In genomic region chr12:2336409-2336829, GRCh38 we compare ENCODE assay signal across 8 cellular contexts.
DNase-seq lines count a peak whose midpoint lies in the region; ATAC-seq, FAIRE-seq and TF ChIP-seq lines count a peak whose summit lies in the region.

No MANE protein-coding gene starts in this region.

- no peaks in the 10 kb centered on the region for H3K4me1 Mint-ChIP-seq in T-cell

- H2AFZ ChIP-seq in mammary epithelial cell (ENCODE audit: low read depth, low read length) = peak overlapping the region; percentile 89

- H3K4me2 ChIP-seq in mammary epithelial cell (ENCODE audit: insufficient read depth, low read depth, low read length) = peak overlapping the region; percentile 50

- no peaks in the 10 kb centered on the region for H3K27me3 ChIP-seq in mammary epithelial cell (ENCODE audit: insufficient read depth, low read length)

- ATAC-seq in GM21526 (IDR thresholded peaks at IDR 0.05; ENCODE audit: low FRiP score, unreplicated experiment) = peak; percentile 80
- ATAC-seq in mucosa of descending colon = peak; percentile 46
- no peak for ATAC-seq in T-cell (replicated peaks in 1 of 4)

- peak; percentile 91 for FAIRE-seq in HTR-8/SVneo (lab: Jason Lieb, UNC)

- intact Hi-C loops in mammary epithelial cell (cut with micrococcal nuclease) = no loop called here
- intact Hi-C loops in mucosa of descending colon (cut with DNase I, micrococcal nuclease) = no loop called here

- peak overlapping the region; percentile 74 for H3K27ac ChIP-seq in mammary epithelial cell (ENCODE audit: insufficient read depth, low read depth, low read length)

- H4K20me1 ChIP-seq in mammary epithelial cell (ENCODE audit: insufficient read depth, low read length) = no peaks in the 10 kb centered on the region

- peak overlapping the region; percentile 43 for H3K9ac ChIP-seq in mammary epithelial cell (ENCODE audit: insufficient read depth, low read length)

- DNase-seq in DMS 273 (lab: John Stamatoyannopoulos, UW; ENCODE audit: unreplicated experiment) (peak; percentile 3), HTR-8/SVneo (ENCODE audit: insufficient read length, low spot score) (peak; percentile 91), mammary epithelial cell (peak; percentile 95), mucosa of descending colon (no peak), T-cell (no peak), DMS53 (lab: John Stamatoyannopoulos, UW) (no peak)
- no peak for DNase-seq in stimulated activated CD8-positive, alpha-beta memory T cell treated with anti-CD3 and anti-CD28 coated beads, Interleukin-4, amount 100 ng/mL, for 48 hours

- H3K9me3 ChIP-seq in mammary epithelial cell (replicated peaks; ENCODE audit: insufficient read depth, low read length) = no peaks in the 10 kb centered on the region
- no peaks in the 10 kb centered on the region for H3K9me3 ChIP-seq in mucosa of descending colon

- H3K27ac Mint-ChIP-seq in T-cell = no peak overlapping the region

- H3K79me2 ChIP-seq in mammary epithelial cell (ENCODE audit: insufficient read depth, low read length) = no peaks in the 10 kb centered on the region

- no peak overlapping the region for H3K4me3 Mint-ChIP-seq in T-cell

- H3K4me1 ChIP-seq in mammary epithelial cell (ENCODE audit: insufficient read depth, low read length) (peaks cover 49% of the 10 kb centered on the region), mucosa of descending colon (ENCODE audit: low read depth) (peaks cover 9% of the 10 kb centered on the region)

- CTCF ChIA-PET in mammary epithelial cell (lab: Charles Lee; ENCODE audit: low non-redundant PET) = no interaction called here
- CTCF ChIA-PET in T-cell (lab: Charles Lee) = no interaction called here

- in situ Hi-C loops in mammary epithelial cell (cut with MboI; ENCODE audit: low sequenced_read_pairs in 2 of 2) = no loop called here

- BruUV-seq in mammary epithelial cell (replicated peaks; lab: Mats Ljungman, UMichigan) = no TSS peak

- peaks cover 0 to 11% of the 10 kb centered on the region in 2 donors for H3K27me3 Mint-ChIP-seq in T-cell

- WGBS in mammary epithelial cell (ENCODE audit: low coverage, missing lambda C conversion rate) = 18% methylated on average over 5 of the region's 5 CpGs

- TF ChIP-seq CTCF in mammary epithelial cell (conservative IDR thresholded peaks at IDR 0.05 in 1 of 2, IDR thresholded peaks at IDR 0.05 in 1 of 2; ENCODE audit: extremely low read depth in 1 of 2, insufficient read depth in 1 of 2, low read depth in 1 of 2, low read length in 2 of 2) (no peak), mucosa of descending colon (IDR thresholded peaks at IDR 0.05) (no peak)

- H3K4me3 ChIP-seq in mammary epithelial cell (replicated peaks in 1 of 3; ENCODE audit: insufficient read depth in 1 of 3, low read depth in 2 of 3, low read length in 3 of 3) (no peak overlapping the region), mucosa of descending colon (no peak overlapping the region)

- POLR2A ChIA-PET in T-cell (lab: Charles Lee) = no interaction called here

- no peaks in the 10 kb centered on the region for H3K9me3 Mint-ChIP-seq in T-cell

- H3K36me3 ChIP-seq in mammary epithelial cell (ENCODE audit: insufficient read depth, low read length) (no peaks in the 10 kb centered on the region), mucosa of descending colon (ENCODE audit: low read depth) (no peaks in the 10 kb centered on the region)

- dilution Hi-C loops in mammary epithelial cell (cut with HindIII; ENCODE audit: low sequenced_read_pairs) = no loop called here

- no peaks in the 10 kb centered on the region for H3K36me3 Mint-ChIP-seq in T-cell

Comparison
In these comparisons a context has a peak if more than half of its experiments do, and no peak if none do; other contexts are left out.
1. DNase-seq: peak in DMS 273 (single experiment), HTR-8/SVneo (single experiment) and mammary epithelial cell (single experiment); none in mucosa of descending colon (0 of 3), stimulated activated CD8-positive, alpha-beta memory T cell treated with anti-CD3 and anti-CD28 coated beads, Interleukin-4, amount 100 ng/mL, for 48 hours (single experiment), T-cell (0 of 34) and DMS53 (single experiment).
2. ATAC-seq: peak in GM21526 (single experiment) and mucosa of descending colon (single experiment); none in T-cell (0 of 4).